ENCODE assay signal across 1 cellular context in the genomic region with DNA sequence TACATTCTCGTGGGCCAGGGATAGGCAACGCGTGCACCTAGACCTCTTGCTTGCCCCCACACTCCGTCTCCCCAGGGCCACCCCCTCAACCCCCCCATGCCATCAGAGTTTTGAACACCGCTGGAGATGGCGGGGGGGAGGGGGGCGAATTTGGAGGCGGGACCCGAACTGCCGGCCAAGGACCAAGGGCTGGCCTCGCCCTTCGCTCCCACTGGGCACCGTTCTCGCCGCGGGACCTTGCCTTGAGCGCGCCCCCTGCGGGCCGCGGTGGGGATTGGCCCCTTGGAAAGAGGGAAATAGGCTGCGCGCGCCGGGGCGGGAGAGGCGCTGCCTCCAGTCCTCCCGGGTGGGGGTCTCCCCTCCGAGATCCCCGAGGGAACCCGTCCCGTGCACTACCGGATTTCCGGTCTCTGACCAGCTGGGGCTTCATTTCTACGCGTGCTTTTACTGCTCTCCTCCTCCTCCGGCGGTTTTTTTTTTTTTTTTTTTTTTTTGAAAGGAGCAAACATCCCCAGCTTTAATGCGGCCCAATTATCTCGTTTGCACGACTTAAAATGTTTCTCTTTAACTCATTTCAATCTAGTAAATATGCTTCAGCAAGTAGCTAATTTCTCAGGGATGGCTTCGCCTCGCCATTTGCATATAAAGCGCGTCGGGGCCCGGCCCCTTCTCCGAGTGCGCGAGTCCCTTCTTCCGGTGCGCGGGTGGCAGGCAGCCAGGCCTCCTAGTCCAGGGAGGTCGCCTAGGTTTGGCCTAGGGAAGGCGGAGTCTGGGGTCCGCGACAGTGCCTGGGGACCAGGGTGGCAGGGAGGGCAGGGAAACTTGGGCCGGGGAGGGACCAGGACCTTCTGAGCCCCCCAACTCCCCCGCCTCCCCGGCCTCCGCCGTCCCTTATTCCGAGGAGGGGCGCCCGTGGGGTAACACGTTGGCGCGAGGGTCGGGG.
A peak's percentile ranks its signal among the peaks of the same experiment; 100 is the strongest.
TF ChIP-seq lines count a peak whose summit lies in the region.

No MANE protein-coding gene starts in this region.

TF ChIP-seq in HepG2, 621 proteins besides CTCF, POLR2A, EP300 and RAD21 (continued from another document and continues in another):
- TF ChIP-seq, protein P1, sequence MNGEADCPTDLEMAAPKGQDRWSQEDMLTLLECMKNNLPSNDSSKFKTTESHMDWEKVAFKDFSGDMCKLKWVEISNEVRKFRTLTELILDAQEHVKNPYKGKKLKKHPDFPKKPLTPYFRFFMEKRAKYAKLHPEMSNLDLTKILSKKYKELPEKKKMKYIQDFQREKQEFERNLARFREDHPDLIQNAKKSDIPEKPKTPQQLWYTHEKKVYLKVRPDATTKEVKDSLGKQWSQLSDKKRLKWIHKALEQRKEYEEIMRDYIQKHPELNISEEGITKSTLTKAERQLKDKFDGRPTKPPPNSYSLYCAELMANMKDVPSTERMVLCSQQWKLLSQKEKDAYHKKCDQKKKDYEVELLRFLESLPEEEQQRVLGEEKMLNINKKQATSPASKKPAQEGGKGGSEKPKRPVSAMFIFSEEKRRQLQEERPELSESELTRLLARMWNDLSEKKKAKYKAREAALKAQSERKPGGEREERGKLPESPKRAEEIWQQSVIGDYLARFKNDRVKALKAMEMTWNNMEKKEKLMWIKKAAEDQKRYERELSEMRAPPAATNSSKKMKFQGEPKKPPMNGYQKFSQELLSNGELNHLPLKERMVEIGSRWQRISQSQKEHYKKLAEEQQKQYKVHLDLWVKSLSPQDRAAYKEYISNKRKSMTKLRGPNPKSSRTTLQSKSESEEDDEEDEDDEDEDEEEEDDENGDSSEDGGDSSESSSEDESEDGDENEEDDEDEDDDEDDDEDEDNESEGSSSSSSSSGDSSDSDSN (CRISPR knock-in tag; IDR thresholded peaks at IDR 0.05): no peak; the same call in 1 of the 2 replicates
- TF ChIP-seq ZNF260 (CRISPR knock-in tag; IDR thresholded peaks at IDR 0.05; ENCODE audit: borderline replicate concordance, low read depth): no peak
- TF ChIP-seq, protein P2, sequence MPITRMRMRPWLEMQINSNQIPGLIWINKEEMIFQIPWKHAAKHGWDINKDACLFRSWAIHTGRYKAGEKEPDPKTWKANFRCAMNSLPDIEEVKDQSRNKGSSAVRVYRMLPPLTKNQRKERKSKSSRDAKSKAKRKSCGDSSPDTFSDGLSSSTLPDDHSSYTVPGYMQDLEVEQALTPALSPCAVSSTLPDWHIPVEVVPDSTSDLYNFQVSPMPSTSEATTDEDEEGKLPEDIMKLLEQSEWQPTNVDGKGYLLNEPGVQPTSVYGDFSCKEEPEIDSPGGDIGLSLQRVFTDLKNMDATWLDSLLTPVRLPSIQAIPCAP (CRISPR knock-in tag; IDR thresholded peaks at IDR 0.05; ENCODE audit: low read depth): no peak
- TF ChIP-seq, protein P3, sequence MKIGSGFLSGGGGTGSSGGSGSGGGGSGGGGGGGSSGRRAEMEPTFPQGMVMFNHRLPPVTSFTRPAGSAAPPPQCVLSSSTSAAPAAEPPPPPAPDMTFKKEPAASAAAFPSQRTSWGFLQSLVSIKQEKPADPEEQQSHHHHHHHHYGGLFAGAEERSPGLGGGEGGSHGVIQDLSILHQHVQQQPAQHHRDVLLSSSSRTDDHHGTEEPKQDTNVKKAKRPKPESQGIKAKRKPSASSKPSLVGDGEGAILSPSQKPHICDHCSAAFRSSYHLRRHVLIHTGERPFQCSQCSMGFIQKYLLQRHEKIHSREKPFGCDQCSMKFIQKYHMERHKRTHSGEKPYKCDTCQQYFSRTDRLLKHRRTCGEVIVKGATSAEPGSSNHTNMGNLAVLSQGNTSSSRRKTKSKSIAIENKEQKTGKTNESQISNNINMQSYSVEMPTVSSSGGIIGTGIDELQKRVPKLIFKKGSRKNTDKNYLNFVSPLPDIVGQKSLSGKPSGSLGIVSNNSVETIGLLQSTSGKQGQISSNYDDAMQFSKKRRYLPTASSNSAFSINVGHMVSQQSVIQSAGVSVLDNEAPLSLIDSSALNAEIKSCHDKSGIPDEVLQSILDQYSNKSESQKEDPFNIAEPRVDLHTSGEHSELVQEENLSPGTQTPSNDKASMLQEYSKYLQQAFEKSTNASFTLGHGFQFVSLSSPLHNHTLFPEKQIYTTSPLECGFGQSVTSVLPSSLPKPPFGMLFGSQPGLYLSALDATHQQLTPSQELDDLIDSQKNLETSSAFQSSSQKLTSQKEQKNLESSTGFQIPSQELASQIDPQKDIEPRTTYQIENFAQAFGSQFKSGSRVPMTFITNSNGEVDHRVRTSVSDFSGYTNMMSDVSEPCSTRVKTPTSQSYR (CRISPR knock-in tag; IDR thresholded peaks at IDR 0.05; ENCODE audit: borderline replicate concordance): no peak
- TF ChIP-seq ZNF781 (CRISPR knock-in tag; IDR thresholded peaks at IDR 0.05; ENCODE audit: borderline replicate concordance, not compliant biosample characterization): no peak
- TF ChIP-seq SNRNP70 (IDR thresholded peaks at IDR 0.05; ENCODE audit: low read depth, low read length): no peak
- TF ChIP-seq SSRP1 (CRISPR knock-in tag; IDR thresholded peaks at IDR 0.05): no peak
- no peak for TF ChIP-seq FOXO1 (CRISPR knock-in tag; IDR thresholded peaks at IDR 0.05)
- TF ChIP-seq ZNF317 (CRISPR knock-in tag; IDR thresholded peaks at IDR 0.05): no peak
- TF ChIP-seq ZNF746 (CRISPR knock-in tag; IDR thresholded peaks at IDR 0.05): no peak
- no peak for TF ChIP-seq ZC3H4 (CRISPR knock-in tag; IDR thresholded peaks at IDR 0.05; ENCODE audit: borderline replicate concordance)
- TF ChIP-seq ZNF253 (CRISPR knock-in tag; IDR thresholded peaks at IDR 0.05; ENCODE audit: borderline replicate concordance): no peak
- TF ChIP-seq, protein P4, sequence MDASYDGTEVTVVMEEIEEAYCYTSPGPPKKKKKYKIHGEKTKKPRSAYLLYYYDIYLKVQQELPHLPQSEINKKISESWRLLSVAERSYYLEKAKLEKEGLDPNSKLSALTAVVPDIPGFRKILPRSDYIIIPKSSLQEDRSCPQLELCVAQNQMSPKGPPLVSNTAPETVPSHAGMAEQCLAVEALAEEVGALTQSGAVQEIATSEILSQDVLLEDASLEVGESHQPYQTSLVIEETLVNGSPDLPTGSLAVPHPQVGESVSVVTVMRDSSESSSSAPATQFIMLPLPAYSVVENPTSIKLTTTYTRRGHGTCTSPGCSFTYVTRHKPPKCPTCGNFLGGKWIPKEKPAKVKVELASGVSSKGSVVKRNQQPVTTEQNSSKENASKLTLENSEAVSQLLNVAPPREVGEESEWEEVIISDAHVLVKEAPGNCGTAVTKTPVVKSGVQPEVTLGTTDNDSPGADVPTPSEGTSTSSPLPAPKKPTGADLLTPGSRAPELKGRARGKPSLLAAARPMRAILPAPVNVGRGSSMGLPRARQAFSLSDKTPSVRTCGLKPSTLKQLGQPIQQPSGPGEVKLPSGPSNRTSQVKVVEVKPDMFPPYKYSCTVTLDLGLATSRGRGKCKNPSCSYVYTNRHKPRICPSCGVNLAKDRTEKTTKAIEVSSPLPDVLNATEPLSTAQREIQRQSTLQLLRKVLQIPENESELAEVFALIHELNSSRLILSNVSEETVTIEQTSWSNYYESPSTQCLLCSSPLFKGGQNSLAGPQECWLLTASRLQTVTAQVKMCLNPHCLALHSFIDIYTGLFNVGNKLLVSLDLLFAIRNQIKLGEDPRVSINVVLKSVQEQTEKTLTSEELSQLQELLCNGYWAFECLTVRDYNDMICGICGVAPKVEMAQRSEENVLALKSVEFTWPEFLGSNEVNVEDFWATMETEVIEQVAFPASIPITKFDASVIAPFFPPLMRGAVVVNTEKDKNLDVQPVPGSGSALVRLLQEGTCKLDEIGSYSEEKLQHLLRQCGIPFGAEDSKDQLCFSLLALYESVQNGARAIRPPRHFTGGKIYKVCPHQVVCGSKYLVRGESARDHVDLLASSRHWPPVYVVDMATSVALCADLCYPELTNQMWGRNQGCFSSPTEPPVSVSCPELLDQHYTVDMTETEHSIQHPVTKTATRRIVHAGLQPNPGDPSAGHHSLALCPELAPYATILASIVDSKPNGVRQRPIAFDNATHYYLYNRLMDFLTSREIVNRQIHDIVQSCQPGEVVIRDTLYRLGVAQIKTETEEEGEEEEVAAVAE (CRISPR knock-in tag; IDR thresholded peaks at IDR 0.05; ENCODE audit: borderline replicate concordance): no peak
- TF ChIP-seq MIER2 (CRISPR knock-in tag; IDR thresholded peaks at IDR 0.05): no peak
- TF ChIP-seq ZNF790 (CRISPR knock-in tag; IDR thresholded peaks at IDR 0.05; ENCODE audit: borderline replicate concordance): no peak
- no peak for TF ChIP-seq SIX1 (CRISPR knock-in tag; IDR thresholded peaks at IDR 0.05; ENCODE audit: borderline replicate concordance)
- TF ChIP-seq, protein P5, sequence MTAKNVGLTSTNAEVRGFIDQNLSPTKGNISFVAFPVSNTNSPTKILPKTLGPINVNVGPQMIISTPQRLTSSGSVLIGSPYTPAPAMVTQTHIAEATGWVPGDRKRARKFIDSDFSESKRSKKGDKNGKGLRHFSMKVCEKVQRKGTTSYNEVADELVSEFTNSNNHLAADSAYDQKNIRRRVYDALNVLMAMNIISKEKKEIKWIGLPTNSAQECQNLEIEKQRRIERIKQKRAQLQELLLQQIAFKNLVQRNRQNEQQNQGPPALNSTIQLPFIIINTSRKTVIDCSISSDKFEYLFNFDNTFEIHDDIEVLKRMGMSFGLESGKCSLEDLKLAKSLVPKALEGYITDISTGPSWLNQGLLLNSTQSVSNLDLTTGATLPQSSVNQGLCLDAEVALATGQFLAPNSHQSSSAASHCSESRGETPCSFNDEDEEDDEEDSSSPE (CRISPR knock-in tag; IDR thresholded peaks at IDR 0.05): peak; percentile 44; the same call in 1 of the 2 replicates
- TF ChIP-seq ZNF496 (CRISPR knock-in tag; IDR thresholded peaks at IDR 0.05; ENCODE audit: insufficient replicate concordance): no peak
- TF ChIP-seq ZIK1 (CRISPR knock-in tag; IDR thresholded peaks at IDR 0.05; ENCODE audit: borderline replicate concordance, low read depth): no peak
- TF ChIP-seq, protein P6, sequence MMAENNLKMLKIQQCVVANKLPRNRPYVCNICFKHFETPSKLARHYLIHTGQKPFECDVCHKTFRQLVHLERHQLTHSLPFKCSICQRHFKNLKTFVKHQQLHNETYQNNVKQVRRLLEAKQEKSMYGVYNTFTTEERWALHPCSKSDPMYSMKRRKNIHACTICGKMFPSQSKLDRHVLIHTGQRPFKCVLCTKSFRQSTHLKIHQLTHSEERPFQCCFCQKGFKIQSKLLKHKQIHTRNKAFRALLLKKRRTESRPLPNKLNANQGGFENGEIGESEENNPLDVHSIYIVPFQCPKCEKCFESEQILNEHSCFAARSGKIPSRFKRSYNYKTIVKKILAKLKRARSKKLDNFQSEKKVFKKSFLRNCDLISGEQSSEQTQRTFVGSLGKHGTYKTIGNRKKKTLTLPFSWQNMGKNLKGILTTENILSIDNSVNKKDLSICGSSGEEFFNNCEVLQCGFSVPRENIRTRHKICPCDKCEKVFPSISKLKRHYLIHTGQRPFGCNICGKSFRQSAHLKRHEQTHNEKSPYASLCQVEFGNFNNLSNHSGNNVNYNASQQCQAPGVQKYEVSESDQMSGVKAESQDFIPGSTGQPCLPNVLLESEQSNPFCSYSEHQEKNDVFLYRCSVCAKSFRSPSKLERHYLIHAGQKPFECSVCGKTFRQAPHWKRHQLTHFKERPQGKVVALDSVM (CRISPR knock-in tag; IDR thresholded peaks at IDR 0.05): no peak
- TF ChIP-seq ARNT2 (CRISPR knock-in tag; IDR thresholded peaks at IDR 0.05; ENCODE audit: low read depth): no peak
- TF ChIP-seq JUND (CRISPR knock-in tag; IDR thresholded peaks at IDR 0.05): no peak
- no peak for TF ChIP-seq MIXL1 (CRISPR knock-in tag; IDR thresholded peaks at IDR 0.05)
- no peak for TF ChIP-seq ZNF225 (CRISPR knock-in tag; IDR thresholded peaks at IDR 0.05)
- no peak; the same call in 1 of the 2 replicates for TF ChIP-seq ZNF788 (CRISPR knock-in tag; IDR thresholded peaks at IDR 0.05; ENCODE audit: borderline replicate concordance)
- TF ChIP-seq ZNF83 (CRISPR knock-in tag; IDR thresholded peaks at IDR 0.05; ENCODE audit: borderline replicate concordance): no peak
- TF ChIP-seq KLF6 (CRISPR knock-in tag; IDR thresholded peaks at IDR 0.05): 0 out of 2 replicates have a peak, but pooled peaks have one; percentile 11
- no peak for TF ChIP-seq PCBP2 (optimal IDR thresholded peaks at IDR 0.05; ENCODE audit: low read depth, low read length, poor library complexity, severe bottlenecking)
- TF ChIP-seq SOX6 (IDR thresholded peaks at IDR 0.05): no peak
- peak; percentile 39; the same call in 1 of the 2 replicates for TF ChIP-seq SOX6 (CRISPR knock-in tag; IDR thresholded peaks at IDR 0.05)
- no peak for TF ChIP-seq HOXA9 (CRISPR knock-in tag; IDR thresholded peaks at IDR 0.05; ENCODE audit: borderline replicate concordance)
- TF ChIP-seq SAP130 (CRISPR knock-in tag; IDR thresholded peaks at IDR 0.05; ENCODE audit: low read depth): 0 out of 2 replicates have a peak, but pooled peaks have one; percentile 15
- TF ChIP-seq WIZ (CRISPR knock-in tag; IDR thresholded peaks at IDR 0.05): no peak
- TF ChIP-seq, protein P7, sequence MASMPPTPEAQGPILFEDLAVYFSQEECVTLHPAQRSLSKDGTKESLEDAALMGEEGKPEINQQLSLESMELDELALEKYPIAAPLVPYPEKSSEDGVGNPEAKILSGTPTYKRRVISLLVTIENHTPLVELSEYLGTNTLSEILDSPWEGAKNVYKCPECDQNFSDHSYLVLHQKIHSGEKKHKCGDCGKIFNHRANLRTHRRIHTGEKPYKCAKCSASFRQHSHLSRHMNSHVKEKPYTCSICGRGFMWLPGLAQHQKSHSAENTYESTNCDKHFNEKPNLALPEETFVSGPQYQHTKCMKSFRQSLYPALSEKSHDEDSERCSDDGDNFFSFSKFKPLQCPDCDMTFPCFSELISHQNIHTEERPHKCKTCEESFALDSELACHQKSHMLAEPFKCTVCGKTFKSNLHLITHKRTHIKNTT (CRISPR knock-in tag; IDR thresholded peaks at IDR 0.05): no peak
- TF ChIP-seq KLF16 (CRISPR knock-in tag; IDR thresholded peaks at IDR 0.05): no peak
- TF ChIP-seq HNF4G (IDR thresholded peaks at IDR 0.05; ENCODE audit: borderline replicate concordance, low read depth, low read length): no peak
- TF ChIP-seq HNF4G (CRISPR knock-in tag; IDR thresholded peaks at IDR 0.05; ENCODE audit: borderline replicate concordance, low read depth): no peak
- no peak for TF ChIP-seq MXI1 (IDR thresholded peaks at IDR 0.05; ENCODE audit: borderline replicate concordance, low read depth, low read length)
- peak; percentile 58; the same call in 1 of the 2 replicates for TF ChIP-seq ZNF235 (CRISPR knock-in tag; IDR thresholded peaks at IDR 0.05; ENCODE audit: borderline replicate concordance)
- peak; percentile 31; the same call in 1 of the 2 replicates for TF ChIP-seq MEIS2 (CRISPR knock-in tag; IDR thresholded peaks at IDR 0.05)
- TF ChIP-seq FOXA3 (CRISPR knock-in tag; IDR thresholded peaks at IDR 0.05): no peak
- TF ChIP-seq, protein P8, sequence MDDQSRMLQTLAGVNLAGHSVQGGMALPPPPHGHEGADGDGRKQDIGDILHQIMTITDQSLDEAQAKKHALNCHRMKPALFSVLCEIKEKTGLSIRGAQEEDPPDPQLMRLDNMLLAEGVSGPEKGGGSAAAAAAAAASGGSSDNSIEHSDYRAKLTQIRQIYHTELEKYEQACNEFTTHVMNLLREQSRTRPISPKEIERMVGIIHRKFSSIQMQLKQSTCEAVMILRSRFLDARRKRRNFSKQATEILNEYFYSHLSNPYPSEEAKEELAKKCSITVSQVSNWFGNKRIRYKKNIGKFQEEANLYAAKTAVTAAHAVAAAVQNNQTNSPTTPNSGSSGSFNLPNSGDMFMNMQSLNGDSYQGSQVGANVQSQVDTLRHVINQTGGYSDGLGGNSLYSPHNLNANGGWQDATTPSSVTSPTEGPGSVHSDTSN (CRISPR knock-in tag; IDR thresholded peaks at IDR 0.05; ENCODE audit: borderline replicate concordance): no peak
- no peak for TF ChIP-seq BRD4 (CRISPR knock-in tag; IDR thresholded peaks at IDR 0.05)
- no peak for TF ChIP-seq ZSCAN30 (CRISPR knock-in tag; IDR thresholded peaks at IDR 0.05)
- TF ChIP-seq POGZ (CRISPR knock-in tag; IDR thresholded peaks at IDR 0.05): peak; percentile 50; the same call in 1 of the 2 replicates
